In genomic region chr12:7042847-7043246, GRCh38 we compare ENCODE assay signal across 2 cellular contexts.
TF ChIP-seq lines count a peak whose summit lies in the region.

No MANE protein-coding gene starts in this region.

TF ChIP-seq in K562, 482 proteins besides CTCF, POLR2A, EP300 and RAD21 (continues in another document):
- TF ChIP-seq ZNF184 (CRISPR knock-in tag; IDR thresholded peaks at IDR 0.05) (no peak), KAT8 (IDR thresholded peaks at IDR 0.05; ENCODE audit: low read depth) (no peak), ZHX1 (conservative IDR thresholded peaks at IDR 0.05; ENCODE audit: low read length) (no peak), HMBOX1 (IDR thresholded peaks at IDR 0.05) (no peak), PATZ1 (CRISPR knock-in tag; IDR thresholded peaks at IDR 0.05; ENCODE audit: borderline replicate concordance) (no peak), WHSC1 (IDR thresholded peaks at IDR 0.05; ENCODE audit: low read length) (no peak), ZNF318 (IDR thresholded peaks at IDR 0.05; ENCODE audit: borderline replicate concordance in 1 of 2, low read depth in 1 of 2) (no peak), KDM1A (IDR thresholded peaks at IDR 0.05) (no peak), ZNF785 (CRISPR knock-in tag; IDR thresholded peaks at IDR 0.05) (no peak), C11orf30 (IDR thresholded peaks at IDR 0.05; ENCODE audit: low read depth) (peak; percentile 69; the same call in 1 of the 2 replicates)

TF ChIP-seq in liver, 16 proteins besides CTCF, POLR2A, EP300 and RAD21:
- TF ChIP-seq RXRA (IDR thresholded peaks at IDR 0.05): no peak
- TF ChIP-seq ZBTB33 (IDR thresholded peaks at IDR 0.05): no peak
- no peak for TF ChIP-seq GABPA (IDR thresholded peaks at IDR 0.05 in 1 of 2, conservative IDR thresholded peaks at IDR 0.05 in 1 of 2)
- TF ChIP-seq FOXA2 (IDR thresholded peaks at IDR 0.05): no peak
